Comparison of ENCODE assay signal across 21 cellular contexts in genomic region chr2:28463893-28464292, GRCh38. TPM values are rescaled to one million over a fixed set of nuclear protein-coding genes. Genes with fewer than 3 reads are reported as not detected.
DNase-seq lines count a peak whose midpoint lies in the region; ATAC-seq, FAIRE-seq and TF ChIP-seq lines count a peak whose summit lies in the region.
"Had no signal": no experiment of that assay in that cellular context is flagged by ENCODE, and none has a peak within 500 bp of the region (broad histone marks: within the 10 kb centered on the region; RNA-seq: fewer than 3 reads in every experiment).

No MANE protein-coding gene starts in this region.

- no peak overlapping the region for H3K27ac Mint-ChIP-seq in astrocyte (ENCODE audit: unreplicated experiment)
- H3K27ac Mint-ChIP-seq: activated B cell treated with CpG ODN at 0.5 μM for 24 hours, T-helper 17 cell had no signal

- H3K4me3 ChIP-seq in astrocyte (ENCODE audit: insufficient read depth, low read depth, low read length) (no peak overlapping the region), neutrophil (ENCODE audit: low read depth in 1 of 2, low read length in 1 of 2) (peak overlapping the region; percentile 28 to 53), right atrium auricular region (no peak overlapping the region)
- H3K4me3 ChIP-seq: left ventricle myocardium inferior, sigmoid colon, vagina had no signal

- H3K27me3 ChIP-seq in astrocyte (ENCODE audit: insufficient read depth, low read length) (no peaks in the 10 kb centered on the region), neutrophil (no peaks in the 10 kb centered on the region), right atrium auricular region (no peaks in the 10 kb centered on the region)
- H3K27me3 ChIP-seq: sigmoid colon, vagina had no signal

- no peaks in the 10 kb centered on the region for H4K20me1 ChIP-seq in astrocyte (ENCODE audit: insufficient read depth, low read length)

- peaks cover 6% of the 10 kb centered on the region for H3K4me1 Mint-ChIP-seq in astrocyte (ENCODE audit: low read depth, unreplicated experiment)
- H3K4me1 Mint-ChIP-seq: activated B cell treated with CpG ODN at 0.5 μM for 24 hours had no signal

- H3K4me2 ChIP-seq in astrocyte (ENCODE audit: low read length): no peak overlapping the region

- H3K27ac ChIP-seq in astrocyte (ENCODE audit: low read depth, low read length) (no peak overlapping the region), neutrophil (peak overlapping the region; percentile 93), right atrium auricular region (no peak overlapping the region)
- H3K27ac ChIP-seq: left ventricle myocardium inferior, sigmoid colon, vagina had no signal

- FAIRE-seq in astrocyte (lab: Jason Lieb, UNC): no peak
- FAIRE-seq: bronchial epithelial cell had no signal

- H3K9me3 Mint-ChIP-seq in astrocyte (ENCODE audit: unreplicated experiment): peaks cover 5% of the 10 kb centered on the region

- H3K9me3 ChIP-seq in astrocyte (ENCODE audit: insufficient read depth, low read depth, low read length) (no peaks in the 10 kb centered on the region), neutrophil (no peaks in the 10 kb centered on the region), right atrium auricular region (peaks cover 0 to 15% of the 10 kb centered on the region in 2 donors)
- H3K9me3 ChIP-seq: sigmoid colon, vagina had no signal

- no peak for ATAC-seq in Right ventricle myocardium inferior
- ATAC-seq: T-helper 17 cell had no signal

- TF ChIP-seq CTCF in astrocyte (IDR thresholded peaks at IDR 0.05; ENCODE audit: insufficient read depth, low read depth, low read length): no peak
- no peak for TF ChIP-seq CTCF in neutrophil (IDR thresholded peaks at IDR 0.05)
- no peak for TF ChIP-seq CTCF in right atrium auricular region (IDR thresholded peaks at IDR 0.05)

- H3K9ac ChIP-seq in astrocyte (ENCODE audit: low read length): no peak overlapping the region

- H2AFZ ChIP-seq in astrocyte (ENCODE audit: low read depth, low read length): no peak overlapping the region

- intact Hi-C loops in Right ventricle myocardium inferior (cut with DNase I): no loop called here

- H3K4me1 ChIP-seq in astrocyte (ENCODE audit: insufficient read depth, low read length): no peaks in the 10 kb centered on the region
- H3K4me1 ChIP-seq in neutrophil (ENCODE audit: control insufficient read depth in 1 of 2, insufficient read depth in 1 of 2, low read depth in 1 of 2, low read length in 1 of 2): peaks cover 91 to 93% of the 10 kb centered on the region in 2 experiments
- H3K4me1 ChIP-seq in right atrium auricular region: no peaks in the 10 kb centered on the region
- H3K4me1 ChIP-seq: left ventricle myocardium inferior, sigmoid colon, vagina had no signal

- peaks cover 3% of the 10 kb centered on the region for H3K36me3 Mint-ChIP-seq in astrocyte (ENCODE audit: low read depth, unreplicated experiment)

- no peaks in the 10 kb centered on the region for H3K36me3 ChIP-seq in astrocyte (ENCODE audit: insufficient read depth, low read length)
- no peaks in the 10 kb centered on the region for H3K36me3 ChIP-seq in neutrophil
- no peaks in the 10 kb centered on the region for H3K36me3 ChIP-seq in right atrium auricular region
- H3K36me3 ChIP-seq: left ventricle myocardium inferior, sigmoid colon, vagina had no signal

- H3K79me2 ChIP-seq in astrocyte (ENCODE audit: insufficient read depth, low read length): no peaks in the 10 kb centered on the region

- peaks cover 5% of the 10 kb centered on the region for H3K27me3 Mint-ChIP-seq in astrocyte (ENCODE audit: low read depth, unreplicated experiment)
- H3K27me3 Mint-ChIP-seq: T-helper 17 cell had no signal

- DNase-seq in GF-D8 (lab: John Stamatoyannopoulos, UW) (peak; percentile 88), NOMO-1 treated with DMSO at 0.1 percent for 48 hours (lab: John Stamatoyannopoulos, UW; ENCODE audit: unreplicated experiment) (peak; percentile 91), astrocyte (ENCODE audit: low read depth) (peak; percentile 34), Right ventricle myocardium inferior (ENCODE audit: missing footprints) (no peak), right atrium auricular region (ENCODE audit: low spot score) (no peak), NCI-H1930 (lab: John Stamatoyannopoulos, UW) (no peak), dedifferentiated amniotic fluid mesenchymal stem cell (ENCODE audit: extremely low spot score) (no peak)
- DNase-seq: activated B cell treated with CpG ODN at 0.5 μM for 24 hours; erythroblast; H7; left ventricle myocardium inferior; NCI-H1436; NCI-H226; nucleus accumbens; Right ventricle myocardium superior; stimulated activated CD4-positive, alpha-beta T cell treated with anti-CD3 and anti-CD28 coated beads, Interleukin-2, amount 100 ng/mL, for 24 hours; T-helper 17 cell had no signal

- no peak overlapping the region for H3K4me3 Mint-ChIP-seq in astrocyte (ENCODE audit: unreplicated experiment)
- H3K4me3 Mint-ChIP-seq: activated B cell treated with CpG ODN at 0.5 μM for 24 hours, T-helper 17 cell had no signal

RNA-seq across cellular contexts. Expression of gene PLB1, which starts 32.0 kb away (rescaled TPM):
- total RNA-seq in astrocyte (0.98 and 1.9 TPM in 2 replicates), Right ventricle myocardium inferior (3.0 TPM), right atrium auricular region (1 to 10 TPM; 2.1 to 3.0 TPM)
- total RNA-seq: H7 had no signal

Comparison
In these comparisons a context has a peak if more than half of its experiments do, and no peak if none do; other contexts are left out.
1. DNase-seq: peak in GF-D8 (single experiment), NOMO-1 treated with DMSO at 0.1 percent for 48 hours (single experiment) and astrocyte (single experiment); none in Right ventricle myocardium inferior (single experiment), right atrium auricular region (single experiment), NCI-H1930 (0 of 2) and dedifferentiated amniotic fluid mesenchymal stem cell (single experiment).
2. H3K4me3 ChIP-seq: peak in neutrophil (2 of 2); none in astrocyte (single experiment) and right atrium auricular region (0 of 2).